26 cellular contexts compared by ENCODE assay signal in genomic region chr3:71614426-71614825, GRCh38.
"Had no signal": no experiment of that assay in that cellular context is flagged by ENCODE, and none has a peak within 500 bp of the region (broad histone marks: within the 10 kb centered on the region; RNA-seq: fewer than 3 reads in every experiment).

No MANE protein-coding gene starts in this region.

- H3K9me3 ChIP-seq: neutrophil, psoas muscle, right lobe of liver, sigmoid colon, stomach, thoracic aorta, thyroid gland, tibial nerve, upper lobe of left lung, vagina had no signal

- H3K27me3 ChIP-seq: neutrophil, right lobe of liver, sigmoid colon, stomach, thyroid gland, tibial nerve, upper lobe of left lung, vagina had no signal

- H3K4me3 ChIP-seq: psoas muscle, right lobe of liver, sigmoid colon, stomach, thoracic aorta, thyroid gland, tibial nerve, upper lobe of left lung, vagina had no signal

- FAIRE-seq: small intestine, urothelium cell line had no signal

- H3K4me1 ChIP-seq: parathyroid adenoma, psoas muscle, sigmoid colon, stomach, thyroid gland, tibial nerve, upper lobe of left lung, vagina had no signal

- ATAC-seq: natural killer cell treated with Interleukin-12 subunit alpha and Interleukin-12 subunit beta and Interleukin-15 and Interleukin-18, amount 100 ng/mL, for 72 hours; psoas muscle; right cardiac atrium; stimulated activated effector memory CD8-positive, alpha-beta T cell treated with anti-CD3 and anti-CD28 coated beads, Interleukin-12 subunit alpha, Interleukin-12 subunit beta, amount 100 ng/mL, for 72 hours; stimulated activated naive B cell treated with anti-CD40 and anti-IgM and Interleukin-4, amounts not matched to agents 10 μg/mL and 1 μg/mL and 100 μg/mL, for 72 hours had no signal

- DNase-seq: nephron progenitor cell; nucleus accumbens; posterior cingulate gyrus; psoas muscle; right cardiac atrium; right lobe of liver; sigmoid colon; small intestine; stimulated activated CD4-positive, alpha-beta T cell treated with anti-CD3 and anti-CD28 coated beads, Interleukin-15, amount 100 ng/mL, for 24 hours; stimulated activated CD4-positive, alpha-beta T cell treated with anti-CD3 and anti-CD28 coated beads, Interleukin-2, amount 100 ng/mL, for 24 hours; stimulated activated CD4-positive, alpha-beta T cell treated with anti-CD3 and anti-CD28 coated beads, Interleukin-2, amount 100 ng/mL, for 48 hours; stimulated activated CD4-positive, alpha-beta T cell treated with anti-CD3 and anti-CD28 coated beads, Interleukin-4, amount 100 ng/mL, for 24 hours; stimulated activated naive B cell treated with anti-CD40 and anti-IgM and Interleukin-4, amounts not matched to agents 10 μg/mL and 1 μg/mL and 100 μg/mL, for 72 hours; stimulated activated naive CD4-positive, alpha-beta T cell treated with Interleukin-2 at 50 U/mL for 16 hours; stomach; thyroid gland; trophoblast cell; upper lobe of left lung had no signal

- H3K36me3 ChIP-seq: neutrophil, right lobe of liver, sigmoid colon, stomach, thoracic aorta, thyroid gland, tibial nerve, upper lobe of left lung, vagina had no signal

- H3K27ac ChIP-seq: neutrophil, parathyroid adenoma, psoas muscle, right lobe of liver, sigmoid colon, stomach, thoracic aorta, thyroid gland, tibial nerve, upper lobe of left lung, vagina had no signal
